Comparison of ENCODE assay signal across 21 cellular contexts in the genomic region with DNA sequence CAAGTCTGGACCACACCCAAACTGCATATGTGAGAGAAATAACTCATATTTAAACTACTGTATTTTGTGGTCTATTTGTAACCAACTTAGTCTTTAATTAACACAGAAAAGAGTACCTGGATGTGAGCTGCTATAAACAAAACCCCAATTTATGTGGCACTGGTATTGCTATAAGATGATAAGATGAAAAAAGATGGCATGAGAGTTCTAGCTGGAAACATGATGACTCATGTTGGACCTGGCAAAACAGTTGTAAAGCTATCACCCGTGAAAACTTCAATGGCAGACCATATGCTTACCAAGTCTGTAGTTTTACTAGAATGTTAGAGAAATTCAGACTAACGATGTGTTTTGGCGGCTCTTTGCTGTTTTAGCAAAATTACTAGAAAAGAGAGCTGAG.
DNase-seq lines count a peak whose midpoint lies in the region; ATAC-seq, FAIRE-seq and TF ChIP-seq lines count a peak whose summit lies in the region.
"Had no signal": no experiment of that assay in that cellular context is flagged by ENCODE, and none has a peak within 500 bp of the region (broad histone marks: within the 10 kb centered on the region; RNA-seq: fewer than 3 reads in every experiment).

No MANE protein-coding gene starts in this region.

- 67% methylated on average over 3 of the region's 3 CpGs for WGBS in A549 (ENCODE audit: missing lambda C conversion rate)
- 55% methylated on average over 3 of the region's 3 CpGs for WGBS in mammary epithelial cell (ENCODE audit: low coverage, missing lambda C conversion rate)
- WGBS in pancreas, 2 donors = 69 to 81% methylated on average over 3 of the region's 3 CpGs
- WGBS in right lobe of liver (ENCODE audit: insufficient coverage, low coverage, low lambda C conversion rate, missing lambda C conversion rate) = 48% methylated on average over 3 of the region's 3 CpGs

- in situ Hi-C loops in mammary epithelial cell (cut with MboI; ENCODE audit: low sequenced_read_pairs in 2 of 2) = no loop called here

- H3K4me3 ChIP-seq in A549 = no peak overlapping the region
- no peak overlapping the region for H3K4me3 ChIP-seq in mammary epithelial cell (replicated peaks in 1 of 3; ENCODE audit: insufficient read depth in 1 of 3, low read depth in 2 of 3, low read length in 3 of 3)
- H3K4me3 ChIP-seq in foreskin fibroblast (ENCODE audit: low read depth in 1 of 2, low read length in 2 of 2) = no peak overlapping the region
- H3K4me3 ChIP-seq in pancreas = no peak overlapping the region
- no peak overlapping the region for H3K4me3 ChIP-seq in right lobe of liver
- H3K4me3 ChIP-seq: coronary artery, right atrium auricular region, SJCRH30, stomach had no signal

- H2AFZ ChIP-seq in mammary epithelial cell (ENCODE audit: low read depth, low read length) = peak overlapping the region; percentile 36

- no peak for FAIRE-seq in A549 (lab: Jason Lieb, UNC)
- FAIRE-seq in pancreas (lab: Jason Lieb, UNC) = no peak
- FAIRE-seq: A204.1 had no signal

- TF ChIP-seq RAD21 in A549 (conservative IDR thresholded peaks at IDR 0.05 in 1 of 2, IDR thresholded peaks at IDR 0.05 in 1 of 2) = no peak

- H3K36me3 ChIP-seq in mammary epithelial cell (ENCODE audit: insufficient read depth, low read length) (no peaks in the 10 kb centered on the region), pancreas (no peaks in the 10 kb centered on the region), right lobe of liver (no peaks in the 10 kb centered on the region)
- H3K36me3 ChIP-seq: right atrium auricular region, SJCRH30, stomach had no signal

- TF ChIP-seq EP300 in A549 (IDR thresholded peaks at IDR 0.05) = no peak

- no peaks in the 10 kb centered on the region for H3K79me2 ChIP-seq in mammary epithelial cell (ENCODE audit: insufficient read depth, low read length)

- no peak for ATAC-seq in A549
- no peak for ATAC-seq in pancreas
- no peak for ATAC-seq in right lobe of liver

- CTCF ChIA-PET in A549 (lab: Yijun Ruan, JAX) (no interaction called here), mammary epithelial cell (lab: Charles Lee; ENCODE audit: low non-redundant PET) (no interaction called here)

- H3K4me2 ChIP-seq in A549 (peak overlapping the region; percentile 42), mammary epithelial cell (ENCODE audit: insufficient read depth, low read depth, low read length) (peak overlapping the region; percentile 34)

- intact Hi-C loops in mammary epithelial cell (cut with micrococcal nuclease) (no loop called here), pancreas (cut with DNase I) (no loop called here), right lobe of liver (cut with DNase I) (no loop called here)

- H3K4me1 ChIP-seq in A549 = peaks cover 6% of the 10 kb centered on the region; the same call in 1 of the 3 replicates
- peaks cover 2% of the 10 kb centered on the region for H3K4me1 ChIP-seq in mammary epithelial cell (ENCODE audit: insufficient read depth, low read length)
- H3K4me1 ChIP-seq in pancreas = no peaks in the 10 kb centered on the region
- H3K4me1 ChIP-seq in right lobe of liver = no peaks in the 10 kb centered on the region
- H3K4me1 ChIP-seq: right atrium auricular region, SJCRH30, stomach had no signal

- H3K27me3 ChIP-seq in mammary epithelial cell (ENCODE audit: insufficient read depth, low read length) = no peaks in the 10 kb centered on the region
- no peaks in the 10 kb centered on the region for H3K27me3 ChIP-seq in pancreas
- H3K27me3 ChIP-seq in right lobe of liver = no peaks in the 10 kb centered on the region
- H3K27me3 ChIP-seq: right atrium auricular region, SJCRH30, stomach had no signal

- POLR2A ChIA-PET in A549 (lab: Yijun Ruan, JAX) = no interaction called here

- no peak overlapping the region for H3K9ac ChIP-seq in mammary epithelial cell (ENCODE audit: insufficient read depth, low read length)

- H3K27ac ChIP-seq in A549 = peak overlapping the region; percentile 37 to 57; a peak in 2 of 6 replicates
- H3K27ac ChIP-seq in mammary epithelial cell (ENCODE audit: insufficient read depth, low read depth, low read length) = peak overlapping the region; percentile 38
- H3K27ac ChIP-seq in pancreas = no peak overlapping the region
- H3K27ac ChIP-seq in right lobe of liver = no peak overlapping the region
- H3K27ac ChIP-seq: coronary artery, right atrium auricular region, SJCRH30, stomach had no signal

- DNase-seq in A549 (ENCODE audit: low read depth in 1 of 2, low spot score in 1 of 2) (no peak), NCI-H1694 (lab: John Stamatoyannopoulos, UW) (peak; percentile 74), mammary epithelial cell (peak; percentile 3), foreskin fibroblast (peak; percentile 37 to 68), DMS53 (lab: John Stamatoyannopoulos, UW) (no peak), pancreas (no peak), right lobe of liver (no peak), NOMO-1 treated with DMSO at 0.1 percent for 48 hours (lab: John Stamatoyannopoulos, UW; ENCODE audit: unreplicated experiment) (no peak)
- DNase-seq: amygdala; DMS79; H7; hippocampal formation; NCI-H187; NCI-H510A; SJCRH30; stimulated activated CD4-positive, alpha-beta T cell treated with anti-CD3 and anti-CD28 coated beads, Interleukin-1b, Interleukin-23, amount 100 ng/mL, for 48 hours; stomach; T1000 had no signal

- dilution Hi-C loops in mammary epithelial cell (cut with HindIII; ENCODE audit: low sequenced_read_pairs) = no loop called here

- TF ChIP-seq POLR2A in A549 (IDR thresholded peaks at IDR 0.05; ENCODE audit: low read length) (no peak), right lobe of liver (IDR thresholded peaks at IDR 0.05) (no peak)

- H4K20me1 ChIP-seq in mammary epithelial cell (ENCODE audit: insufficient read depth, low read length) = no peaks in the 10 kb centered on the region

- TF ChIP-seq CTCF in A549 (IDR thresholded peaks at IDR 0.05) = no peak
- no peak for TF ChIP-seq CTCF in mammary epithelial cell (conservative IDR thresholded peaks at IDR 0.05 in 1 of 2, IDR thresholded peaks at IDR 0.05 in 1 of 2; ENCODE audit: extremely low read depth in 1 of 2, insufficient read depth in 1 of 2, low read depth in 1 of 2, low read length in 2 of 2)
- TF ChIP-seq CTCF in foreskin fibroblast (IDR thresholded peaks at IDR 0.05; ENCODE audit: low read depth, low read length) = no peak
- TF ChIP-seq CTCF in pancreas (IDR thresholded peaks at IDR 0.05) = no peak
- no peak for TF ChIP-seq CTCF in right lobe of liver (IDR thresholded peaks at IDR 0.05)

- H3K9me3 ChIP-seq in A549 = no peaks in the 10 kb centered on the region
- H3K9me3 ChIP-seq in mammary epithelial cell (replicated peaks; ENCODE audit: insufficient read depth, low read length) = no peaks in the 10 kb centered on the region
- H3K9me3 ChIP-seq in pancreas = no peaks in the 10 kb centered on the region
- no peaks in the 10 kb centered on the region for H3K9me3 ChIP-seq in right lobe of liver
- H3K9me3 ChIP-seq: right atrium auricular region, SJCRH30, stomach had no signal

- no TSS peak for BruUV-seq in mammary epithelial cell (replicated peaks; lab: Mats Ljungman, UMichigan)

TF ChIP-seq in A549, 52 proteins besides CTCF, POLR2A, EP300 and RAD21 (continues in another document):
- TF ChIP-seq REST (IDR thresholded peaks at IDR 0.05) = no peak
- no peak for TF ChIP-seq HEYL (CRISPR knock-in tag; IDR thresholded peaks at IDR 0.05)
- TF ChIP-seq GATA3 (IDR thresholded peaks at IDR 0.05; ENCODE audit: borderline replicate concordance) = no peak
- no peak for TF ChIP-seq POLR2AphosphoS2 (conservative IDR thresholded peaks at IDR 0.05; ENCODE audit: low read length)
- no peak for TF ChIP-seq ZFP36 (IDR thresholded peaks at IDR 0.05; ENCODE audit: borderline replicate concordance, partially characterized antibody)
- no peak for TF ChIP-seq CHD4 (IDR thresholded peaks at IDR 0.05; ENCODE audit: borderline replicate concordance)
- no peak for TF ChIP-seq USF2 (IDR thresholded peaks at IDR 0.05)
- TF ChIP-seq EHMT2 (IDR thresholded peaks at IDR 0.05; ENCODE audit: low read depth) = no peak
- no peak for TF ChIP-seq FOSB (CRISPR knock-in tag; IDR thresholded peaks at IDR 0.05)
- TF ChIP-seq MAFK (IDR thresholded peaks at IDR 0.05; ENCODE audit: partially characterized antibody) = no peak
- no peak for TF ChIP-seq HOXA7 (CRISPR knock-in tag; IDR thresholded peaks at IDR 0.05)
- no peak for TF ChIP-seq JUN (IDR thresholded peaks at IDR 0.05)
- TF ChIP-seq HDAC2 (IDR thresholded peaks at IDR 0.05) = no peak

Comparison
In these comparisons a context has a peak if more than half of its experiments do, and no peak if none do; other contexts are left out.
1. DNase-seq: peak in NCI-H1694 (single experiment), mammary epithelial cell (single experiment) and foreskin fibroblast (2 of 2); none in A549 (0 of 2), DMS53 (single experiment), pancreas (0 of 6), right lobe of liver (0 of 3) and NOMO-1 treated with DMSO at 0.1 percent for 48 hours (single experiment).
2. H3K27ac ChIP-seq: peak in A549 (2 of 2) and mammary epithelial cell (single experiment); none in pancreas (0 of 4) and right lobe of liver (0 of 3).